ENCODE assay signal across 8 cellular contexts in the genomic region with DNA sequence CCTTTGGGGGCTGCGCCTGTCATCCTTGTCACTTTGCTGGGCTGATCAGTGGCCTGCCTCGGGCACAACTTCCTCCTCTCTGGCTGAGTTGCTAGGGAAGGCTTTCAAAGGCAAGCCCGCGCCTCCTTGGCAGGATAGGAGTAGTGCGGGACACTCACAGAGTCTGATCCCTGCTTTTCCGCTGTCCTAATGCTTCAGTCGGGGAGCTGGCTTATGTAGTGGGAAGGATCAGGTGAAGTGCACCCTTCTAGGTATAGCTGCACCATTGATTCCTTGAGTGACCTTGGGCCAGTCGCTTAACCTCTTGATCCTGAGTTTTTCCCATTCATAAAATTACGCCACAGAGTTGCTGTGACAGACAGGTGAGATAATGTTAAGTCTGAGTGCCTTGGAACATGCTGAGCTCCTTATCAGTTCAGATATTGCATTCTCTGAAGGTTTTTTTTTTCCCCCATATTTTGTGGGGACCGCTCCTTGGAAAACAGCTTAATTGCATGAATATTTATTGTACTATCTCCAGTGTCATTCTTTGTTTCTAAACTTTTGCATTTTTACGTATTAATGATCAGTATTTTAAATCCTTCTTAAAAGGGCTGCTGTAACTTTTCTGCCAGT. TPM values are rescaled to one million over a fixed set of nuclear protein-coding genes. Genes with fewer than 3 reads are reported as not detected.
DNase-seq lines count a peak whose midpoint lies in the region; ATAC-seq, FAIRE-seq and TF ChIP-seq lines count a peak whose summit lies in the region.

No MANE protein-coding gene starts in this region.

- WGBS in trophoblast cell (ENCODE audit: extremely low coverage, insufficient coverage, insufficient read length): no CpG with 5 or more reads among the region's 11 CpGs

- no peak overlapping the region for H4K12ac ChIP-seq in trophoblast cell (ENCODE audit: low read depth, low read length)

- H3K27ac Mint-ChIP-seq in WTC11: peak overlapping the region; percentile 84

- peak overlapping the region; percentile 96 for H3K18ac ChIP-seq in trophoblast cell (ENCODE audit: low read length)

- POLR2A ChIA-PET in WTC11 (lab: Charles Lee): interaction anchor here (0.5 to 2.8 kb wide), 11 partner anchors 17 to 188 kb away, joined by 3 to 13 read pairs (median 5); a partner anchor contains a TSS

- CTCF ChIA-PET in WTC11 (lab: Charles Lee): interaction anchor here (0.9 to 1.3 kb wide), 3 partner anchors 74 to 133 kb away, joined by 3 to 4 read pairs (median 3); no protein-coding TSS in a partner anchor

- peak overlapping the region; percentile 98 for H3K4me3 ChIP-seq in trophoblast cell (ENCODE audit: low read depth, low read length)

- H3K79me1 ChIP-seq in trophoblast cell (ENCODE audit: low read length): peaks cover 9% of the 10 kb centered on the region

- H3K36me3 ChIP-seq in trophoblast cell (ENCODE audit: control insufficient read depth in 1 of 2, insufficient read depth in 2 of 2, low read length in 2 of 2): peaks cover 6 to 8% of the 10 kb centered on the region in 2 experiments

- H3K4me2 ChIP-seq in trophoblast cell (ENCODE audit: low read length): peak overlapping the region; percentile 72

- peak overlapping the region; percentile 99 for H3K4ac ChIP-seq in trophoblast cell (ENCODE audit: low read depth, low read length)

- peak overlapping the region; percentile 68 for H2AFZ ChIP-seq in trophoblast cell (ENCODE audit: insufficient read depth, low read length, poor library complexity)

- H3K4me1 Mint-ChIP-seq in WTC11: peaks cover 36% of the 10 kb centered on the region

- H3K14ac ChIP-seq in trophoblast cell (ENCODE audit: low read length): peak overlapping the region; percentile 99

- peak overlapping the region; percentile 95 for H3K27ac ChIP-seq in trophoblast cell (ENCODE audit: low read depth, low read length)

- H3K4me3 Mint-ChIP-seq in WTC11: peak overlapping the region; percentile 91

- peak; percentile 48 for FAIRE-seq in GM19239 (lab: Jason Lieb, UNC)

- H3K27me3 ChIP-seq in trophoblast cell (ENCODE audit: insufficient read depth, low read length): no peaks in the 10 kb centered on the region

- peak; percentile 62 to 64 for DNase-seq in AML-193 (lab: John Stamatoyannopoulos, UW)
- DNase-seq in GM19239 (ENCODE audit: insufficient read length, low spot score): no peak
- peak; percentile 38 for DNase-seq in HuH-7.5 (ENCODE audit: low spot score)
- no peak for DNase-seq in WTC11 (ENCODE audit: low spot score)
- peak; percentile 21 for DNase-seq in germinal center (ENCODE audit: low spot score)
- DNase-seq in trophoblast cell: peak in 1 of 2 donors; percentile 61
- DNase-seq in NCI-H2107 treated with DMSO at 0.1 percent for 48 hours (lab: John Stamatoyannopoulos, UW; ENCODE audit: unreplicated experiment): no peak
- no peak for DNase-seq in hippocampal formation (lab: John Stamatoyannopoulos, UW)

- H4K91ac ChIP-seq in trophoblast cell (ENCODE audit: low read depth, low read length): peak overlapping the region; percentile 93

- ATAC-seq in WTC11: peak; percentile 47

- peaks cover 12% of the 10 kb centered on the region for H3K36me3 Mint-ChIP-seq in WTC11

- peak overlapping the region; percentile 95 for H3K9ac ChIP-seq in trophoblast cell (ENCODE audit: low read length)

- peak overlapping the region; percentile 71 for H2AK5ac ChIP-seq in trophoblast cell (ENCODE audit: low read length)

- H3K9me3 Mint-ChIP-seq in WTC11: no peaks in the 10 kb centered on the region

- H3K79me2 ChIP-seq in trophoblast cell (ENCODE audit: control insufficient read depth, insufficient read depth, low read length, poor library complexity): peaks cover 19% of the 10 kb centered on the region

- TF ChIP-seq CTCF in WTC11 (IDR thresholded peaks at IDR 0.05): no peak

- H2BK120ac ChIP-seq in trophoblast cell (ENCODE audit: insufficient read depth, low read length, poor library complexity): peak overlapping the region; percentile 57

- H2BK5ac ChIP-seq in trophoblast cell (ENCODE audit: low read depth, low read length, poor library complexity): peak overlapping the region; percentile 66

- H2BK12ac ChIP-seq in trophoblast cell (ENCODE audit: low read length): no peak overlapping the region

- no peak overlapping the region for H3K23ac ChIP-seq in trophoblast cell (ENCODE audit: low read length)

- no peaks in the 10 kb centered on the region for H3K27me3 Mint-ChIP-seq in WTC11 (ENCODE audit: low read depth)

- H3K4me1 ChIP-seq in trophoblast cell (ENCODE audit: control insufficient read depth in 1 of 2, insufficient read depth in 2 of 2, low read length in 2 of 2): peaks cover 3 to 4% of the 10 kb centered on the region in 2 experiments

- H3K9me3 ChIP-seq in trophoblast cell (ENCODE audit: insufficient read depth, low read depth, low read length): no peaks in the 10 kb centered on the region

- peak overlapping the region; percentile 91 for H4K8ac ChIP-seq in trophoblast cell (ENCODE audit: low read depth, low read length)

TF ChIP-seq in WTC11, 78 proteins besides CTCF, POLR2A, EP300 and RAD21:
- TF ChIP-seq NFATC4 (CRISPR knock-in tag; IDR thresholded peaks at IDR 0.05): 0 out of 2 replicates have a peak, but pooled peaks have one; percentile 23
- TF ChIP-seq ZNF232 (CRISPR knock-in tag; IDR thresholded peaks at IDR 0.05): 0 out of 2 replicates have a peak, but pooled peaks have one; percentile 55
- no peak for TF ChIP-seq NFE2L1 (CRISPR knock-in tag; IDR thresholded peaks at IDR 0.05)

RNA-seq across cellular contexts. Expression of a gene that starts 0.9 kb away (rescaled TPM):
- 212 to 226 TPM (median 215 TPM) in 3 replicates for total RNA-seq in WTC11 (2021)
- polyA plus RNA-seq in trophoblast cell (2013): 96.6 and 98.3 TPM in 2 replicates

Comparison
In these comparisons a context has a peak if more than half of its experiments do, and no peak if none do; other contexts are left out.
1. DNase-seq: peak in AML-193 (2 of 2), HuH-7.5 (single experiment) and germinal center (single experiment); none in GM19239 (single experiment), WTC11 (single experiment), NCI-H2107 treated with DMSO at 0.1 percent for 48 hours (single experiment) and hippocampal formation (0 of 2).